14 cellular contexts compared by ENCODE assay signal in genomic region chr2:38671946-38672345, GRCh38. TPM values are rescaled to one million over a fixed set of nuclear protein-coding genes. Genes with fewer than 3 reads are reported as not detected.
DNase-seq lines count a peak whose midpoint lies in the region; ATAC-seq and TF ChIP-seq lines count a peak whose summit lies in the region.
"Had no signal": no experiment of that assay in that cellular context is flagged by ENCODE, and none has a peak within 500 bp of the region (broad histone marks: within the 10 kb centered on the region; RNA-seq: fewer than 3 reads in every experiment).

No MANE protein-coding gene starts in this region.

- H3K4me1 ChIP-seq in CD4-positive, alpha-beta memory T cell (ENCODE audit: insufficient read depth, low read length), result peaks cover 81% of the 10 kb centered on the region
- H3K4me1 ChIP-seq in naive thymus-derived CD4-positive, alpha-beta T cell (ENCODE audit: control insufficient read depth in 2 of 2, insufficient read depth in 2 of 2, low read length in 2 of 2), result peaks cover 9 to 40% of the 10 kb centered on the region in 2 donors
- peaks cover 0 to 24% (median 8%) of the 10 kb centered on the region in 3 donors for H3K4me1 ChIP-seq in gastroesophageal sphincter

- H3K4me3 Mint-ChIP-seq in activated CD4-positive, alpha-beta T cell treated with anti-CD3 and anti-CD28 coated beads, Interleukin-2, amount 10 ng/mL, durations not matched to agents 24 days and 14 days, result peak overlapping the region; percentile 13
- H3K4me3 Mint-ChIP-seq in CD4-positive, alpha-beta memory T cell, result peak overlapping the region in 6 of 8 donors; percentile 34 to 73 (median 56)
- H3K4me3 Mint-ChIP-seq in activated T-helper 1 cell treated with anti-CD3 and anti-CD28 coated beads, Interleukin-12 subunit alpha, Interleukin-12 subunit beta, Interleukin-2, Interleukin-4 antibody, amounts not matched to agents 30 ng/mL and 10 ng/mL and 1 ng/mL, durations not matched to agents 14 hours and 24 hours and 36 hours, result no peak overlapping the region
- H3K4me3 Mint-ChIP-seq in naive thymus-derived CD4-positive, alpha-beta T cell, result peak overlapping the region in 1 of 10 donors; percentile 29

- H3K9me3 ChIP-seq in CD4-positive, alpha-beta memory T cell (ENCODE audit: control insufficient read depth in 1 of 2, low read length in 2 of 2), result no peaks in the 10 kb centered on the region
- no peaks in the 10 kb centered on the region for H3K9me3 ChIP-seq in naive thymus-derived CD4-positive, alpha-beta T cell (ENCODE audit: control insufficient read depth in 2 of 3, low read length in 3 of 3)
- H3K9me3 ChIP-seq in gastroesophageal sphincter, result no peaks in the 10 kb centered on the region

- DNase-seq in activated CD4-positive, alpha-beta T cell treated with anti-CD3 and anti-CD28 coated beads, Interleukin-2, amount 10 ng/mL, durations not matched to agents 24 days and 14 days, result no peak
- no peak for DNase-seq in activated CD4-positive, alpha-beta T cell treated with anti-CD3 and anti-CD28 coated beads, Interleukin-2, amount 50 U/mL, for 4 hours
- no peak for DNase-seq in CD4-positive, alpha-beta memory T cell
- no peak for DNase-seq in activated T-helper 1 cell treated with anti-CD3 and anti-CD28 coated beads, Interleukin-12 subunit alpha, Interleukin-12 subunit beta, Interleukin-2, Interleukin-4 antibody, amounts not matched to agents 30 ng/mL and 10 ng/mL and 1 ng/mL, durations not matched to agents 14 hours and 24 hours and 36 hours (ENCODE audit: low spot score)
- no peak for DNase-seq in naive thymus-derived CD4-positive, alpha-beta T cell
- DNase-seq in lower leg skin (ENCODE audit: low spot score in 2 of 2), result no peak
- DNase-seq: GM23248, NCI-H1417, NCI-H2029, NCI-H524, RPMI8226 had no signal

- H3K4me3 ChIP-seq in CD4-positive, alpha-beta memory T cell (ENCODE audit: low read length in 2 of 2), result no peak overlapping the region
- H3K4me3 ChIP-seq in naive thymus-derived CD4-positive, alpha-beta T cell (ENCODE audit: low read length), result no peak overlapping the region
- H3K4me3 ChIP-seq in lower leg skin (ENCODE audit: low read depth, poor library complexity, severe bottlenecking), result no peak overlapping the region
- H3K4me3 ChIP-seq in gastroesophageal sphincter, result no peak overlapping the region
- H3K4me3 ChIP-seq: GM23248 had no signal

- no peak for TF ChIP-seq POLR2A in lower leg skin (IDR thresholded peaks at IDR 0.05)
- TF ChIP-seq POLR2A in gastroesophageal sphincter (IDR thresholded peaks at IDR 0.05), result no peak

- H3K27me3 Mint-ChIP-seq in activated CD4-positive, alpha-beta T cell treated with anti-CD3 and anti-CD28 coated beads, Interleukin-2, amount 10 ng/mL, durations not matched to agents 24 days and 14 days, result no peaks in the 10 kb centered on the region
- H3K27me3 Mint-ChIP-seq in CD4-positive, alpha-beta memory T cell, result no peaks in the 10 kb centered on the region
- no peaks in the 10 kb centered on the region for H3K27me3 Mint-ChIP-seq in activated T-helper 1 cell treated with anti-CD3 and anti-CD28 coated beads, Interleukin-12 subunit alpha, Interleukin-12 subunit beta, Interleukin-2, Interleukin-4 antibody, amounts not matched to agents 30 ng/mL and 10 ng/mL and 1 ng/mL, durations not matched to agents 14 hours and 24 hours and 36 hours (ENCODE audit: insufficient read depth)
- H3K27me3 Mint-ChIP-seq in naive thymus-derived CD4-positive, alpha-beta T cell, result no peaks in the 10 kb centered on the region

- ATAC-seq in naive thymus-derived CD4-positive, alpha-beta T cell, result no peak
- ATAC-seq in HG03460 (IDR thresholded peaks at IDR 0.05; ENCODE audit: unreplicated experiment) (no peak), gastroesophageal sphincter (no peak)

- H3K36me3 Mint-ChIP-seq in activated CD4-positive, alpha-beta T cell treated with anti-CD3 and anti-CD28 coated beads, Interleukin-2, amount 10 ng/mL, durations not matched to agents 24 days and 14 days (ENCODE audit: low read depth), result peaks cover 62% of the 10 kb centered on the region
- H3K36me3 Mint-ChIP-seq in CD4-positive, alpha-beta memory T cell, result peaks cover 30 to 35% of the 10 kb centered on the region in 2 donors
- H3K36me3 Mint-ChIP-seq in activated T-helper 1 cell treated with anti-CD3 and anti-CD28 coated beads, Interleukin-12 subunit alpha, Interleukin-12 subunit beta, Interleukin-2, Interleukin-4 antibody, amounts not matched to agents 30 ng/mL and 10 ng/mL and 1 ng/mL, durations not matched to agents 14 hours and 24 hours and 36 hours (ENCODE audit: low read depth), result peaks cover 48% of the 10 kb centered on the region
- peaks cover 0 to 52% (median 21%) of the 10 kb centered on the region in 5 donors for H3K36me3 Mint-ChIP-seq in naive thymus-derived CD4-positive, alpha-beta T cell

- CTCF ChIA-PET in CD4-positive, alpha-beta memory T cell (lab: Charles Lee; ENCODE audit: partially characterized antibody), result interaction anchor here (1.8 to 5.2 kb wide), 6 partner anchors 10 to 90 kb away, joined by 5 to 38 read pairs (median 14); partner anchors contain the start of gene HNRNPLL
- CTCF ChIA-PET in naive thymus-derived CD4-positive, alpha-beta T cell (lab: Charles Lee), result interaction anchor here (1.6 kb wide), 1 partner anchor 69 kb away, joined by 5 read pairs; the partner anchor contains the start of gene HNRNPLL

- H3K27ac ChIP-seq in CD4-positive, alpha-beta memory T cell (ENCODE audit: low read depth, low read length), result no peak overlapping the region
- H3K27ac ChIP-seq in naive thymus-derived CD4-positive, alpha-beta T cell (ENCODE audit: low read depth, low read length), result no peak overlapping the region
- no peak overlapping the region for H3K27ac ChIP-seq in gastroesophageal sphincter
- H3K27ac ChIP-seq: C4-2B, GM23248 had no signal

- peak overlapping the region; percentile 58 for H3K27ac Mint-ChIP-seq in activated CD4-positive, alpha-beta T cell treated with anti-CD3 and anti-CD28 coated beads, Interleukin-2, amount 10 ng/mL, durations not matched to agents 24 days and 14 days
- peak overlapping the region; percentile 48 to 93 (median 86) for H3K27ac Mint-ChIP-seq in CD4-positive, alpha-beta memory T cell
- peak overlapping the region; percentile 73 for H3K27ac Mint-ChIP-seq in activated T-helper 1 cell treated with anti-CD3 and anti-CD28 coated beads, Interleukin-12 subunit alpha, Interleukin-12 subunit beta, Interleukin-2, Interleukin-4 antibody, amounts not matched to agents 30 ng/mL and 10 ng/mL and 1 ng/mL, durations not matched to agents 14 hours and 24 hours and 36 hours
- H3K27ac Mint-ChIP-seq in naive thymus-derived CD4-positive, alpha-beta T cell, result peak overlapping the region in 5 of 9 donors; percentile 44 to 77 (median 68)

- TF ChIP-seq EP300 in gastroesophageal sphincter (IDR thresholded peaks at IDR 0.05), result no peak

- H3K9me3 Mint-ChIP-seq in activated CD4-positive, alpha-beta T cell treated with anti-CD3 and anti-CD28 coated beads, Interleukin-2, amount 10 ng/mL, durations not matched to agents 24 days and 14 days, result no peaks in the 10 kb centered on the region
- peaks cover 0 to 4% (median 0%) of the 10 kb centered on the region in 8 donors for H3K9me3 Mint-ChIP-seq in CD4-positive, alpha-beta memory T cell
- no peaks in the 10 kb centered on the region for H3K9me3 Mint-ChIP-seq in activated T-helper 1 cell treated with anti-CD3 and anti-CD28 coated beads, Interleukin-12 subunit alpha, Interleukin-12 subunit beta, Interleukin-2, Interleukin-4 antibody, amounts not matched to agents 30 ng/mL and 10 ng/mL and 1 ng/mL, durations not matched to agents 14 hours and 24 hours and 36 hours
- H3K9me3 Mint-ChIP-seq in naive thymus-derived CD4-positive, alpha-beta T cell, result no peaks in the 10 kb centered on the region

- POLR2A ChIA-PET in CD4-positive, alpha-beta memory T cell (lab: Charles Lee; ENCODE audit: partially characterized antibody), result interaction anchor here (0.9 to 4.6 kb wide), 12 partner anchors 8 to 79 kb away, joined by 3 to 42 read pairs (median 4); partner anchors contain the start of genes HNRNPLL and SRSF7
- POLR2A ChIA-PET in naive thymus-derived CD4-positive, alpha-beta T cell (lab: Charles Lee), result interaction anchor here (1.0 to 1.3 kb wide), 3 partner anchors 10 to 73 kb away, joined by 3 to 4 read pairs (median 3); no protein-coding TSS in a partner anchor

- intact Hi-C loops in activated CD4-positive, alpha-beta T cell treated with anti-CD3 and anti-CD28 coated beads, Interleukin-2, amount 10 ng/mL, durations not matched to agents 24 days and 14 days (cut with micrococcal nuclease), result no loop called here
- intact Hi-C loops in CD4-positive, alpha-beta memory T cell (cut with micrococcal nuclease), result no loop called here
- intact Hi-C loops in activated T-helper 1 cell treated with anti-CD3 and anti-CD28 coated beads, Interleukin-12 subunit alpha, Interleukin-12 subunit beta, Interleukin-2, Interleukin-4 antibody, amounts not matched to agents 30 ng/mL and 10 ng/mL and 1 ng/mL, durations not matched to agents 14 hours and 24 hours and 36 hours (cut with micrococcal nuclease), result no loop called here
- intact Hi-C loops in naive thymus-derived CD4-positive, alpha-beta T cell (cut with micrococcal nuclease), result no loop called here
- intact Hi-C loops in lower leg skin (cut with DNase I; ENCODE audit: low total_unique reads), result no loop called here

- peaks cover 56% of the 10 kb centered on the region for H3K4me1 Mint-ChIP-seq in activated CD4-positive, alpha-beta T cell treated with anti-CD3 and anti-CD28 coated beads, Interleukin-2, amount 10 ng/mL, durations not matched to agents 24 days and 14 days
- H3K4me1 Mint-ChIP-seq in CD4-positive, alpha-beta memory T cell, result peaks cover 41 to 86% (median 64%) of the 10 kb centered on the region in 4 donors
- H3K4me1 Mint-ChIP-seq in activated T-helper 1 cell treated with anti-CD3 and anti-CD28 coated beads, Interleukin-12 subunit alpha, Interleukin-12 subunit beta, Interleukin-2, Interleukin-4 antibody, amounts not matched to agents 30 ng/mL and 10 ng/mL and 1 ng/mL, durations not matched to agents 14 hours and 24 hours and 36 hours (ENCODE audit: low read depth), result peaks cover 72% of the 10 kb centered on the region
- H3K4me1 Mint-ChIP-seq in naive thymus-derived CD4-positive, alpha-beta T cell, result peaks cover 33 to 76% (median 54%) of the 10 kb centered on the region in 7 donors

- H3K36me3 ChIP-seq in CD4-positive, alpha-beta memory T cell (ENCODE audit: insufficient read depth, low read length), result peaks cover 10% of the 10 kb centered on the region
- peaks cover 0 to 11% (median 5%) of the 10 kb centered on the region in 3 experiments for H3K36me3 ChIP-seq in naive thymus-derived CD4-positive, alpha-beta T cell (ENCODE audit: control insufficient read depth in 2 of 3, insufficient read depth in 3 of 3, low read length in 3 of 3)
- H3K36me3 ChIP-seq in gastroesophageal sphincter, result peaks cover 0 to 13% of the 10 kb centered on the region in 2 donors

- TF ChIP-seq CTCF in lower leg skin (IDR thresholded peaks at IDR 0.05) (no peak), gastroesophageal sphincter (IDR thresholded peaks at IDR 0.05) (no peak)

- H3K27me3 ChIP-seq in CD4-positive, alpha-beta memory T cell (ENCODE audit: insufficient read depth, low read length), result no peaks in the 10 kb centered on the region
- H3K27me3 ChIP-seq in naive thymus-derived CD4-positive, alpha-beta T cell (ENCODE audit: control insufficient read depth in 2 of 2, insufficient read depth in 2 of 2, low read length in 2 of 2), result no peaks in the 10 kb centered on the region
- H3K27me3 ChIP-seq in gastroesophageal sphincter, result no peaks in the 10 kb centered on the region

- WGBS in lower leg skin, 2 donors, result 81 to 87% methylated on average over 2 of the region's 2 CpGs
- WGBS in gastroesophageal sphincter (ENCODE audit: low coverage in 1 of 2), 2 donors, result 79 to 83% methylated on average over 2 of the region's 2 CpGs

RNA-seq across cellular contexts. Expression of gene GALM, which starts 6.0 kb away (rescaled TPM):
- total RNA-seq in activated CD4-positive, alpha-beta T cell treated with anti-CD3 and anti-CD28 coated beads, Interleukin-2, amount 10 ng/mL, durations not matched to agents 24 days and 14 days, result 56.0 and 57.4 TPM in 2 replicates
- total RNA-seq in CD4-positive, alpha-beta memory T cell, result 10 to 100 TPM; 35.5 to 35.8 TPM
- 10 to 100 TPM; 51.2 to 60.4 TPM for polyA plus RNA-seq in CD4-positive, alpha-beta memory T cell
- 77.0 and 78.4 TPM in 2 replicates for total RNA-seq in activated T-helper 1 cell treated with anti-CD3 and anti-CD28 coated beads, Interleukin-12 subunit alpha, Interleukin-12 subunit beta, Interleukin-2, Interleukin-4 antibody, amounts not matched to agents 30 ng/mL and 10 ng/mL and 1 ng/mL, durations not matched to agents 14 hours and 24 hours and 36 hours
- total RNA-seq in naive thymus-derived CD4-positive, alpha-beta T cell, result 10 to 100 TPM in 4 of 5 experiments, 1 to 10 TPM in 1; 4.3 to 52.5 (median 14.4) TPM
- polyA plus RNA-seq in naive thymus-derived CD4-positive, alpha-beta T cell, result 10 to 100 TPM; 14.7 to 17.5 TPM
- 10 to 100 TPM in 1 of 4 donors, 1 to 10 TPM in 3; 4.0 to 12.1 (median 7.0) TPM for total RNA-seq in lower leg skin
- total RNA-seq in gastroesophageal sphincter, result 10 to 100 TPM in 3 of 4 donors, 1 to 10 TPM in 1; 9.2 to 17.1 (median 13.2) TPM
